In the genomic region with DNA sequence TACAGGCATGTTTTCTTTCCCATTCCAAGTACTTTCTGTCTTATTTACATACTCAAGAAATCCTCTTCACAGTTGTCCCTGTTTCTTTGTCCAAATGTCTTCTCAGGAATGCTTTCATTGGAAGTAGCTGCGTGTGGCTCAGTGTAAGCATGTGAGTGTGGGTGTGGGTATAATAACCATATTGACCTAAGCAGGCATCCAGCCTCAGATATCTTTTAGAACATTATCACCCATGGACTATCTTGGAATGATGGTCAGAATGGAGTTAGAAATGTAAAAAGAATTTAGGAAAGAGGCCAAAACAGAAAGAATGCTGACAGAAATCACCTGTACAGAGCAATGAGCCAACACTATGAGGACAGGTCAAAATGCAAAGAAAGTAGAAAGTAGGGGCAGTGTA, we compare ENCODE assay signal across 24 cellular contexts. TPM values are rescaled to one million over a fixed set of nuclear protein-coding genes. Genes with fewer than 3 reads are reported as not detected.
"Had no signal": no experiment of that assay in that cellular context is flagged by ENCODE, and none has a peak within 500 bp of the region (broad histone marks: within the 10 kb centered on the region; RNA-seq: fewer than 3 reads in every experiment).

No MANE protein-coding gene starts in this region.

- H3K27me3 ChIP-seq: hepatocyte, pancreas, suprapubic skin, tibial artery, vagina had no signal

- H3K9me3 ChIP-seq: heart right ventricle, left ventricle myocardium inferior, pancreas, prostate gland, suprapubic skin, thoracic aorta, tibial artery, vagina had no signal

- H3K36me3 Mint-ChIP-seq: stimulated activated effector memory CD8-positive, alpha-beta T cell treated with anti-CD3 and anti-CD28 coated beads, Interleukin-12 subunit alpha, Interleukin-12 subunit beta, amount 100 ng/mL, for 72 hours; type B pancreatic cell had no signal

- H3K36me3 ChIP-seq: left ventricle myocardium inferior, pancreas, prostate gland, suprapubic skin, thoracic aorta, tibial artery, vagina had no signal

- H3K27ac ChIP-seq: hepatocyte, left ventricle myocardium inferior, pancreas, prostate gland, skin epidermis, suprapubic skin, thoracic aorta, tibial artery, vagina had no signal

- DNase-seq: heart right ventricle; islet precursor cell; left ventricle myocardium inferior; naive thymus-derived CD8-positive, alpha-beta T cell; nucleus accumbens; pancreas; posterior cingulate gyrus; retina; right cardiac atrium; stimulated activated CD4-positive, alpha-beta T cell treated with anti-CD3 and anti-CD28 coated beads, Interleukin-4, amount 100 ng/mL, for 24 hours; stimulated activated naive CD4-positive, alpha-beta T cell; tibial artery had no signal

- H3K4me1 ChIP-seq: left ventricle myocardium inferior, prostate gland, suprapubic skin, tibial artery, vagina had no signal

- H3K4me3 Mint-ChIP-seq: memory B cell; naive thymus-derived CD8-positive, alpha-beta T cell; stimulated activated effector memory CD8-positive, alpha-beta T cell treated with anti-CD3 and anti-CD28 coated beads, Interleukin-12 subunit alpha, Interleukin-12 subunit beta, amount 100 ng/mL, for 72 hours; stimulated activated naive CD8-positive, alpha-beta T cell treated with anti-CD3 and anti-CD28 coated beads, Interleukin-15, Interleukin-2, amounts not matched to agents 100 ng/mL and 50 ng/mL, for 24 hours; type B pancreatic cell had no signal

- H3K27ac Mint-ChIP-seq: memory B cell; stimulated activated effector memory CD8-positive, alpha-beta T cell treated with anti-CD3 and anti-CD28 coated beads, Interleukin-12 subunit alpha, Interleukin-12 subunit beta, amount 100 ng/mL, for 72 hours; stimulated activated naive CD8-positive, alpha-beta T cell treated with anti-CD3 and anti-CD28 coated beads, Interleukin-15, Interleukin-2, amounts not matched to agents 100 ng/mL and 50 ng/mL, for 24 hours; type B pancreatic cell had no signal

- H3K4me3 ChIP-seq: heart right ventricle, hepatocyte, left ventricle myocardium inferior, pancreas, prostate gland, skin epidermis, suprapubic skin, thoracic aorta, tibial artery, vagina had no signal

- H3K27me3 Mint-ChIP-seq: memory B cell; stimulated activated naive CD8-positive, alpha-beta T cell treated with anti-CD3 and anti-CD28 coated beads, Interleukin-15, Interleukin-2, amounts not matched to agents 100 ng/mL and 50 ng/mL, for 24 hours; type B pancreatic cell had no signal

RNA-seq across cellular contexts. Expression of gene VNN2, which starts 16.4 kb away (rescaled TPM):
- total RNA-seq: lung microvascular endothelial cell, osteoblast had no signal

RNA-seq across cellular contexts. Expression of gene VNN1, which starts 27.4 kb away (rescaled TPM):
- total RNA-seq: lung microvascular endothelial cell; naive thymus-derived CD8-positive, alpha-beta T cell; osteoblast had no signal
